13 cellular contexts compared by ENCODE assay signal in the genomic region with DNA sequence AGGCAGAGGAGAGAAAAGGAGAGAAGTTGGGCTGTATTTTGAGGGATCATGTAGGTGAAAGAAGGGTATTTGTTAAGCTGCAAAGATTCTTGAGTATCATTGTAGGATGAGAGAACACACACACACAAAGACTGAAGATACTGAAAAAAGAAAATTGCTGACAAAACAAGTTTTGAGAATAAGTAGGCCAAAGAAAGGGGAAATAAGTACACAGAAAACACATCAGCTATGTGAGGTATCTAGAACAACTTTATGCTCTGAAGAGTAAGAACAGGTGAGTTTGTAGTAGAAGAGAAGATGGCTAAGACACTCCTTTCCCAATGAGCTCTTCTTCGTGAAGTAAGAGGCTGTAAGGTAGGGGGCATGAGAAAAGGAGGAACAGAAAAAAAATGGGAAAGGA.
"Had no signal": no experiment of that assay in that cellular context is flagged by ENCODE, and none has a peak within 500 bp of the region (broad histone marks: within the 10 kb centered on the region; RNA-seq: fewer than 3 reads in every experiment).

No MANE protein-coding gene starts in this region.

- H3K9me3 ChIP-seq: colonic mucosa, vagina had no signal

- H3K27ac Mint-ChIP-seq: activated naive CD8-positive, alpha-beta T cell treated with anti-CD3 and anti-CD28 coated beads, Interleukin-2, amount 50 U/mL, for 24 hours; activated T-cell treated with anti-CD3 and anti-CD28 coated beads, Interleukin-2, amount 50 U/mL, for 72 hours had no signal

- DNase-seq: activated CD4-positive, CD25-positive, alpha-beta regulatory T cell; activated naive CD8-positive, alpha-beta T cell treated with anti-CD3 and anti-CD28 coated beads, Interleukin-2, amount 50 U/mL, for 24 hours; activated T-cell treated with anti-CD3 and anti-CD28 coated beads, Interleukin-2, amount 50 U/mL, for 72 hours; colonic mucosa; foreskin keratinocyte; left cardiac atrium; lower lobe of right lung; naive thymus-derived CD4-positive, alpha-beta T cell; posterior cingulate gyrus had no signal

- H3K4me1 ChIP-seq: ascending aorta, colonic mucosa had no signal

- H3K27me3 ChIP-seq: ascending aorta, colonic mucosa, foreskin keratinocyte, tibial nerve, vagina had no signal

- ATAC-seq: activated naive CD8-positive, alpha-beta T cell treated with anti-CD3 and anti-CD28 coated beads, Interleukin-2, amount 50 U/mL, for 24 hours; activated T-cell treated with anti-CD3 and anti-CD28 coated beads, Interleukin-2, amount 50 U/mL, for 72 hours; foreskin keratinocyte; left cardiac atrium; lower lobe of right lung; naive thymus-derived CD4-positive, alpha-beta T cell had no signal

- H3K27ac ChIP-seq: ascending aorta, colonic mucosa, lower lobe of right lung, skin epidermis, tibial nerve, vagina had no signal

- H3K4me3 ChIP-seq: ascending aorta, colonic mucosa, lower lobe of right lung, skin epidermis, tibial nerve, vagina had no signal

- H3K27me3 Mint-ChIP-seq: activated naive CD8-positive, alpha-beta T cell treated with anti-CD3 and anti-CD28 coated beads, Interleukin-2, amount 50 U/mL, for 24 hours; naive thymus-derived CD4-positive, alpha-beta T cell had no signal

- H3K36me3 ChIP-seq: colonic mucosa, lower lobe of right lung, tibial nerve, vagina had no signal

- H3K4me3 Mint-ChIP-seq: activated naive CD8-positive, alpha-beta T cell treated with anti-CD3 and anti-CD28 coated beads, Interleukin-2, amount 50 U/mL, for 24 hours; activated T-cell treated with anti-CD3 and anti-CD28 coated beads, Interleukin-2, amount 50 U/mL, for 72 hours; naive thymus-derived CD4-positive, alpha-beta T cell had no signal
